ENCODE assay signal across 9 cellular contexts in genomic region chr22:36356708-36357694, GRCh38. TPM values are rescaled to one million over a fixed set of nuclear protein-coding genes. Genes with fewer than 3 reads are reported as not detected.
A peak's percentile ranks its signal among the peaks of the same experiment; 100 is the strongest.
DNase-seq lines count a peak whose midpoint lies in the region; ATAC-seq, FAIRE-seq and TF ChIP-seq lines count a peak whose summit lies in the region.
"Had no signal": no experiment of that assay in that cellular context is flagged by ENCODE, and none has a peak within 500 bp of the region (broad histone marks: within the 10 kb centered on the region; RNA-seq: fewer than 3 reads in every experiment).

No MANE protein-coding gene starts in this region.

- TF ChIP-seq POLR2A in GM12892 (IDR thresholded peaks at IDR 0.05; ENCODE audit: low read depth, low read length), result no peak

- peak; percentile 75 for FAIRE-seq in GM12892 (lab: Jason Lieb, UNC)

- H2AFZ ChIP-seq in smooth muscle cell (ENCODE audit: low read depth), result no peak overlapping the region

- H3K9me3 ChIP-seq in smooth muscle cell (replicated peaks; ENCODE audit: low read depth), result no peaks in the 10 kb centered on the region

- no peaks in the 10 kb centered on the region for H3K36me3 ChIP-seq in smooth muscle cell (ENCODE audit: low read depth)

- peaks cover 99% of the 10 kb centered on the region for H3K79me2 ChIP-seq in smooth muscle cell (ENCODE audit: low read depth)

- no peak for TF ChIP-seq CTCF in epithelial cell of esophagus (IDR thresholded peaks at IDR 0.05; ENCODE audit: insufficient read depth, low read depth, low read length, missing control alignments)
- no peak for TF ChIP-seq CTCF in smooth muscle cell (IDR thresholded peaks at IDR 0.05; ENCODE audit: borderline replicate concordance, insufficient read depth, poor library complexity, severe bottlenecking)

- no peak for ATAC-seq in GM18517 (IDR thresholded peaks at IDR 0.05; ENCODE audit: unreplicated experiment)

- H3K4me3 ChIP-seq in epithelial cell of esophagus (ENCODE audit: low read length) (no peak overlapping the region), smooth muscle cell (no peak overlapping the region)

- H3K9ac ChIP-seq in smooth muscle cell (ENCODE audit: low read depth), result peak overlapping the region; percentile 75

- peaks cover 63% of the 10 kb centered on the region for H3K4me1 ChIP-seq in smooth muscle cell (ENCODE audit: low read depth)

- peaks cover 100% of the 10 kb centered on the region for H4K20me1 ChIP-seq in smooth muscle cell (ENCODE audit: low read depth)

- H3K4me2 ChIP-seq in smooth muscle cell, result peak overlapping the region; percentile 28

- peaks cover 64% of the 10 kb centered on the region for H3F3A ChIP-seq in smooth muscle cell (ENCODE audit: low read depth)

- no peak for DNase-seq in GM12892 (ENCODE audit: insufficient read length)
- peak; percentile 64 for DNase-seq in activated CD4-positive, alpha-beta T cell treated with anti-CD3 and anti-CD28 coated beads for 4 hours
- peak; percentile 79 for DNase-seq in epithelial cell of esophagus (ENCODE audit: low read depth)
- no peak for DNase-seq in smooth muscle cell (lab: John Stamatoyannopoulos, UW; ENCODE audit: unreplicated experiment)
- no peak for DNase-seq in mesenteric fat pad (ENCODE audit: low spot score)
- DNase-seq in DMS153 (lab: John Stamatoyannopoulos, UW), result no peak
- no peak for DNase-seq in AG08396 (ENCODE audit: low spot score)
- DNase-seq: NCI-H510A had no signal

- WGBS in smooth muscle cell (ENCODE audit: low lambda C conversion rate), result 76% methylated on average over 28 of the region's 28 CpGs

- H3K27ac ChIP-seq in smooth muscle cell (ENCODE audit: low read depth), result peak overlapping the region; percentile 82

- H3K27me3 ChIP-seq in smooth muscle cell (ENCODE audit: low read depth), result no peaks in the 10 kb centered on the region

RNA-seq across cellular contexts. Expression of gene MYH9, which starts 30.8 kb away (rescaled TPM):
- polyA plus RNA-seq in GM12892 (2012; ENCODE audit: missing spikeins), result 155 TPM
- total RNA-seq in smooth muscle cell, result 350 and 378 TPM in 2 replicates
- 361 and 382 TPM in 2 replicates for polyA plus RNA-seq in smooth muscle cell
- 673 TPM for total RNA-seq in mesenteric fat pad

Comparison
In these comparisons a context has a peak if more than half of its experiments do, and no peak if none do; other contexts are left out.
1. DNase-seq: peak in activated CD4-positive, alpha-beta T cell treated with anti-CD3 and anti-CD28 coated beads for 4 hours (2 of 2) and epithelial cell of esophagus (single experiment); none in GM12892 (single experiment), smooth muscle cell (single experiment), mesenteric fat pad (single experiment), DMS153 (single experiment) and AG08396 (single experiment).